ENCODE assay signal across 8 cellular contexts in genomic region chr15:90902656-90902995, GRCh38. TPM values are rescaled to one million over a fixed set of nuclear protein-coding genes. Genes with fewer than 3 reads are reported as not detected.
DNase-seq lines count a peak whose midpoint lies in the region; ATAC-seq, FAIRE-seq and TF ChIP-seq lines count a peak whose summit lies in the region.

No MANE protein-coding gene starts in this region.

- H3K36me3 ChIP-seq in DND-41 (ENCODE audit: insufficient read depth, low read length) (peaks cover 30% of the 10 kb centered on the region), HUES64 (ENCODE audit: insufficient read depth, low read length) (peaks cover 18% of the 10 kb centered on the region; the same call in 1 of the 2 replicates), neutrophil (peaks cover 35% of the 10 kb centered on the region)

- peaks cover 15% of the 10 kb centered on the region for H3K79me2 ChIP-seq in DND-41 (ENCODE audit: insufficient read depth, low read length)

- peak overlapping the region; percentile 80 for H3K4me2 ChIP-seq in DND-41 (ENCODE audit: insufficient read depth, low read length)

- H2AFZ ChIP-seq in DND-41 (ENCODE audit: low read depth, low read length), result peak overlapping the region; percentile 92

- no peak for TF ChIP-seq CTCF in DND-41 (IDR thresholded peaks at IDR 0.05; ENCODE audit: borderline replicate concordance, extremely low read depth, low read length, poor library complexity, severe bottlenecking)
- no peak for TF ChIP-seq CTCF in coronary artery (IDR thresholded peaks at IDR 0.05)
- no peak for TF ChIP-seq CTCF in neutrophil (IDR thresholded peaks at IDR 0.05)

- H3K9ac ChIP-seq in DND-41 (ENCODE audit: low read depth, low read length) (peak overlapping the region; percentile 92), HUES64 (ENCODE audit: low read depth, low read length) (peak overlapping the region; percentile 67)

- WGBS in HUES64, result under 1% methylated on average over 60 of the region's 60 CpGs

- DNase-seq in DND-41 (no peak), coronary artery (ENCODE audit: low spot score) (no peak), HTR-8/SVneo (ENCODE audit: insufficient read length, low spot score) (no peak), HK-2 (ENCODE audit: unreplicated experiment) (no peak), COLO829 (ENCODE audit: low spot score) (no peak)

- no peak for ATAC-seq in DND-41 (ENCODE audit: insufficient read depth, low read depth)
- ATAC-seq in GM21619 (IDR thresholded peaks at IDR 0.05; ENCODE audit: unreplicated experiment), result no peak

- H3K9me3 ChIP-seq in DND-41 (ENCODE audit: insufficient read depth, low read length, severe bottlenecking), result no peaks in the 10 kb centered on the region
- no peaks in the 10 kb centered on the region for H3K9me3 ChIP-seq in HUES64 (ENCODE audit: insufficient read depth, low read depth, low read length)
- no peaks in the 10 kb centered on the region for H3K9me3 ChIP-seq in neutrophil

- peaks cover 6% of the 10 kb centered on the region for H4K20me1 ChIP-seq in DND-41 (ENCODE audit: insufficient read depth, low read length)

- no peak for FAIRE-seq in HTR-8/SVneo (lab: Jason Lieb, UNC)

- H3K27me3 ChIP-seq in DND-41 (ENCODE audit: insufficient read depth, low read length, poor library complexity) (no peaks in the 10 kb centered on the region), HUES64 (ENCODE audit: insufficient read depth, low read length) (peaks cover 29% of the 10 kb centered on the region), neutrophil (no peaks in the 10 kb centered on the region)

- peak overlapping the region; percentile 71 to 89; a peak in 3 of 4 replicates for H3K4me3 ChIP-seq in DND-41 (ENCODE audit: low read depth in 1 of 2, low read length in 2 of 2)
- peak overlapping the region; percentile 84 for H3K4me3 ChIP-seq in HUES64 (ENCODE audit: low read length)
- H3K4me3 ChIP-seq in coronary artery, result peak overlapping the region; percentile 88
- H3K4me3 ChIP-seq in neutrophil (ENCODE audit: low read depth in 1 of 2, low read length in 1 of 2), result peak overlapping the region; percentile 88 to 91

- H3K27ac ChIP-seq in DND-41 (ENCODE audit: low read length), result peak overlapping the region; percentile 82
- H3K27ac ChIP-seq in HUES64 (ENCODE audit: low read depth, low read length), result no peak overlapping the region
- H3K27ac ChIP-seq in coronary artery, result peak overlapping the region; percentile 87 to 96
- H3K27ac ChIP-seq in neutrophil, result peak overlapping the region; percentile 95

- H3K4me1 ChIP-seq in DND-41 (ENCODE audit: insufficient read depth, low read length) (peaks cover 27% of the 10 kb centered on the region), HUES64 (ENCODE audit: insufficient read depth, low read length) (peaks cover 12% of the 10 kb centered on the region; the same call in 1 of the 2 replicates), neutrophil (ENCODE audit: control insufficient read depth in 1 of 2, insufficient read depth in 1 of 2, low read depth in 1 of 2, low read length in 1 of 2) (peaks cover 20 to 28% of the 10 kb centered on the region in 2 experiments)

RNA-seq across cellular contexts. Expression of gene MAN2A2, which starts 0.5 kb away (rescaled TPM):
- polyA plus RNA-seq in HUES64 (2013, experiment 1 of 2), result 8.1 TPM
- 12.6 TPM for polyA plus RNA-seq in HUES64 (2013, experiment 2 of 2)

RNA-seq across cellular contexts. Expression of gene FES, which starts 18.3 kb away (rescaled TPM):
- polyA plus RNA-seq in HUES64 (2013, experiment 1 of 2), result 6.0 TPM
- polyA plus RNA-seq in HUES64 (2013, experiment 2 of 2), result 6.0 TPM

RNA-seq across cellular contexts. Expression of gene HDDC3, which starts 29.7 kb away (rescaled TPM):
- 10.5 TPM for polyA plus RNA-seq in HUES64 (2013, experiment 1 of 2)
- 12.4 TPM for polyA plus RNA-seq in HUES64 (2013, experiment 2 of 2)

RNA-seq across cellular contexts. Expression of gene UNC45A, which starts 32.5 kb away (rescaled TPM):
- polyA plus RNA-seq in HUES64 (2013, experiment 1 of 2), result 40.4 TPM
- polyA plus RNA-seq in HUES64 (2013, experiment 2 of 2), result 43.2 TPM

RNA-seq across cellular contexts. Expression of gene FURIN, which starts 34.2 kb away (rescaled TPM):
- 18.3 TPM for polyA plus RNA-seq in HUES64 (2013, experiment 1 of 2)
- polyA plus RNA-seq in HUES64 (2013, experiment 2 of 2), result 20.2 TPM
